8 cellular contexts compared by ENCODE assay signal in genomic region chr3:179768080-179768479, GRCh38.
DNase-seq lines count a peak whose midpoint lies in the region; ATAC-seq and TF ChIP-seq lines count a peak whose summit lies in the region.

No MANE protein-coding gene starts in this region.

- H3K27ac ChIP-seq in BLaER1 (no peak overlapping the region), HCT116 (ENCODE audit: low read depth, low read length) (no peak overlapping the region), foreskin keratinocyte (no peak overlapping the region), thyroid gland (no peak overlapping the region)

- no peaks in the 10 kb centered on the region for H3K79me2 ChIP-seq in HCT116 (ENCODE audit: insufficient read depth, low read length)

- TF ChIP-seq RAD21 in HCT116 (IDR thresholded peaks at IDR 0.05; ENCODE audit: low read depth): peak; percentile 55

- peaks cover 8% of the 10 kb centered on the region; the same call in 1 of the 2 replicates for H3K9me3 ChIP-seq in BLaER1
- H3K9me3 ChIP-seq in HCT116 (ENCODE audit: control insufficient read depth in 1 of 2, insufficient read depth in 1 of 2, low read depth in 1 of 2, low read length in 2 of 2): no peaks in the 10 kb centered on the region
- H3K9me3 ChIP-seq in thyroid gland: no peaks in the 10 kb centered on the region

- H3K36me3 ChIP-seq in BLaER1 (peaks cover 84% of the 10 kb centered on the region), HCT116 (ENCODE audit: control insufficient read depth in 1 of 2, insufficient read depth in 2 of 2, low read length in 2 of 2) (peaks cover 0 to 6% of the 10 kb centered on the region in 2 experiments; a peak in 3 of 4 replicates), thyroid gland (peaks cover 8 to 16% of the 10 kb centered on the region in 2 donors)

- H3K4me1 ChIP-seq in BLaER1 (peaks cover 30% of the 10 kb centered on the region), HCT116 (ENCODE audit: control insufficient read depth in 1 of 2, insufficient read depth in 2 of 2, low read length in 2 of 2) (no peaks in the 10 kb centered on the region), foreskin keratinocyte (no peaks in the 10 kb centered on the region), thyroid gland (peaks cover 6 to 24% of the 10 kb centered on the region in 2 donors)

- H3K9ac ChIP-seq in BLaER1: no peak overlapping the region
- no peak overlapping the region for H3K9ac ChIP-seq in HCT116 (ENCODE audit: low read length)

- TF ChIP-seq POLR2A in HCT116 (IDR thresholded peaks at IDR 0.05; ENCODE audit: borderline replicate concordance, extremely low read depth, insufficient read depth, insufficient read length) (no peak), thyroid gland (IDR thresholded peaks at IDR 0.05) (no peak)

- BruUV-seq in HCT116 (replicated peaks; lab: Mats Ljungman, UMichigan): no TSS peak

- peak overlapping the region; percentile 46 for H3K4me2 ChIP-seq in BLaER1
- no peak overlapping the region for H3K4me2 ChIP-seq in HCT116 (ENCODE audit: low read length)

- no peak overlapping the region for H3K4me3 ChIP-seq in BLaER1
- H3K4me3 ChIP-seq in HCT116 (replicated peaks in 1 of 2; ENCODE audit: low read depth in 1 of 2, low read length in 2 of 2): no peak overlapping the region
- H3K4me3 ChIP-seq in thyroid gland (replicated peaks in 1 of 3): no peak overlapping the region

- 61 to 64% methylated on average over 3 of the region's 3 CpGs for whole genome bisulfite sequencing in thyroid gland, 2 donors

- no peaks in the 10 kb centered on the region for H3K9me2 ChIP-seq in HCT116 (ENCODE audit: insufficient read depth)

- H4K20me1 ChIP-seq in BLaER1: no peaks in the 10 kb centered on the region
- no peaks in the 10 kb centered on the region for H4K20me1 ChIP-seq in HCT116 (ENCODE audit: insufficient read depth)

- ATAC-seq in HCT116 (peak; percentile 80), foreskin keratinocyte (peak; percentile 64), HG02884 (IDR thresholded peaks at IDR 0.05; ENCODE audit: unreplicated experiment) (no peak)

- DNase-seq in HCT116 (ENCODE audit: low read depth, low spot score) (no peak), RPMI7951 (ENCODE audit: low read depth) (peak; percentile 72), foreskin keratinocyte (peak in 1 of 2 donors; percentile 34), thyroid gland (peak; percentile 17 to 45)
- no peak for DNase-seq in activated effector memory CD4-positive, alpha-beta T cell treated with Interleukin-2 at 50 U/mL for 16 hours
- no peak for DNase-seq in activated CD4-positive, alpha-beta T cell treated with anti-CD3 and anti-CD28 coated beads for 4 hours

- no peaks in the 10 kb centered on the region for H3K27me3 ChIP-seq in BLaER1
- no peaks in the 10 kb centered on the region for H3K27me3 ChIP-seq in HCT116 (ENCODE audit: insufficient read depth, low read length)
- H3K27me3 ChIP-seq in foreskin keratinocyte: no peaks in the 10 kb centered on the region
- no peaks in the 10 kb centered on the region for H3K27me3 ChIP-seq in thyroid gland

- POLR2A ChIA-PET in HCT116 (lab: Charles Lee): no interaction called here

- RAD21 ChIA-PET in HCT116 (lab: Charles Lee; ENCODE audit: low non-redundant PET in 1 of 2, low total read pairs in 2 of 2, uncharacterized antibody in 2 of 2, unreplicated experiment in 2 of 2): interaction anchor here in 1 of 2 experiments (0.7 kb wide), 1 partner anchor 118 kb away, joined by 4 read pairs; no protein-coding TSS in a partner anchor

- CTCF ChIA-PET in HCT116 (lab: Charles Lee): interaction anchor here (0.7 to 1.3 kb wide), 2 partner anchors 105 to 827 kb away, joined by 3 to 4 read pairs; no protein-coding TSS in a partner anchor

- TF ChIP-seq CTCF in HCT116 (IDR thresholded peaks at IDR 0.05 in 2 of 3, conservative IDR thresholded peaks at IDR 0.05 in 1 of 3; ENCODE audit: borderline replicate concordance in 1 of 3, insufficient read depth in 1 of 3, low read depth in 2 of 3, low read length in 2 of 3) (peak; percentile 27 to 60 (median 55); a peak in 4 of 6 replicates), foreskin keratinocyte (conservative IDR thresholded peaks at IDR 0.05) (peak; percentile 74), thyroid gland (IDR thresholded peaks at IDR 0.05) (peak in 4 of 6 experiments; percentile 10 to 56 (median 44))

- H2AFZ ChIP-seq in HCT116 (ENCODE audit: low read depth, low read length, poor library complexity, severe bottlenecking): no peak overlapping the region

- intact Hi-C loops in HCT116 (cut with micrococcal nuclease) (no loop called here), thyroid gland (cut with DNase I) (no loop called here)

TF ChIP-seq in HCT116, 20 proteins besides CTCF, POLR2A, EP300 and RAD21:
- TF ChIP-seq EZH2 (IDR thresholded peaks at IDR 0.05) (no peak), SIN3A (IDR thresholded peaks at IDR 0.05; ENCODE audit: low read depth) (no peak), REST (IDR thresholded peaks at IDR 0.05; ENCODE audit: low read depth) (no peak)

Comparison
In these comparisons a context has a peak if more than half of its experiments do, and no peak if none do; other contexts are left out.
1. DNase-seq: peak in RPMI7951 (single experiment) and thyroid gland (2 of 2); none in HCT116 (single experiment), activated effector memory CD4-positive, alpha-beta T cell treated with Interleukin-2 at 50 U/mL for 16 hours (single experiment) and activated CD4-positive, alpha-beta T cell treated with anti-CD3 and anti-CD28 coated beads for 4 hours (0 of 2).
2. Peak in every context shown above with its lines, with median percentiles within 50 percentile points of each other: CTCF ChIP-seq.